Comparison of ENCODE assay signal across 1 cellular context in genomic region chr1:156060937-156061636, GRCh38.
TF ChIP-seq lines count a peak whose summit lies in the region.

Gene RAB25, plus strand, starts transcription at chr1:156061160. Its CDS starts 241 bp downstream, at chr1:156061401.

TF ChIP-seq in HepG2, 621 proteins besides CTCF, POLR2A, EP300 and RAD21:
- TF ChIP-seq ZBTB33 (CRISPR knock-in tag; IDR thresholded peaks at IDR 0.05) (peak; percentile 19; the same call in 1 of the 2 replicates), TRAFD1 (CRISPR knock-in tag; IDR thresholded peaks at IDR 0.05; ENCODE audit: borderline replicate concordance) (no peak), ZNF724P (CRISPR knock-in tag; IDR thresholded peaks at IDR 0.05; ENCODE audit: borderline replicate concordance) (no peak), ATF7 (IDR thresholded peaks at IDR 0.05) (peak; percentile 93), ATF7 (CRISPR knock-in tag; IDR thresholded peaks at IDR 0.05) (no peak), ZNF709 (CRISPR knock-in tag; IDR thresholded peaks at IDR 0.05) (no peak), GTF3A (CRISPR knock-in tag; conservative IDR thresholded peaks at IDR 0.05) (no peak), CREB1 (IDR thresholded peaks at IDR 0.05) (peak; percentile 90), CREB1 (CRISPR knock-in tag; IDR thresholded peaks at IDR 0.05) (no peak)
TF ChIP-seq in HepG2: peak in this region for 3.
